In the genomic region with DNA sequence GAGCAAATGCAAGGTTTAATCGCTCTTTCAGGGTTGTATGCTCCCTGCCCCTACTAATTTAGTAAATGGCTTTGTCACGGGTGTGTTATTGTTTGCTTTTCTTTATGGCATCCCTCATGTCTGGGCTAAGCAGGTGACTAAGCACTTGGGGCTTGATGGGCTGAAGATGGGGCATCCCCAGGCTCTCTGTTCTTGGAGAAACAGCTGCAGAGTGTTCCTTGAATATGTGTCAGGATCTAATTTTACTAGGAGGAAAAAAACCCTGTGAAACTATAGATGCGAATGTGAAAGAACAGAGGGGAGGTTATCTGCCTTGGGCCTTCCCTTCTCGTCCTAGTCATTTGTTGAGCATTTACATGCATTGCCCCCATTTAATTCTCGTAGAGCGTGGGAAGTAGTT, we compare ENCODE assay signal across 17 cellular contexts.
A peak's percentile ranks its signal among the peaks of the same experiment; 100 is the strongest.
DNase-seq lines count a peak whose midpoint lies in the region; ATAC-seq, FAIRE-seq and TF ChIP-seq lines count a peak whose summit lies in the region.
"Had no signal": no experiment of that assay in that cellular context is flagged by ENCODE, and none has a peak within 500 bp of the region (broad histone marks: within the 10 kb centered on the region; RNA-seq: fewer than 3 reads in every experiment).

No MANE protein-coding gene starts in this region.

- RAD21 ChIA-PET in GM12878 (lab: Charles Lee; ENCODE audit: unreplicated experiment) = interaction anchor here (0.7 kb wide), 1 partner anchor 86 kb away, joined by 3 read pairs; no protein-coding TSS in a partner anchor

- H3K4me2 ChIP-seq in GM12878 (ENCODE audit: control insufficient read depth, insufficient read depth) = no peak overlapping the region
- H3K4me2 ChIP-seq: BLaER1 treated with 17β-estradiol and CSF1 and Interleukin-3, amounts not matched to agents 10 nM and 100 nM had no signal

- peaks cover 31 to 41% of the 10 kb centered on the region in 2 donors for H3K4me1 Mint-ChIP-seq in natural killer cell treated with Interleukin-12 subunit alpha and Interleukin-12 subunit beta and Interleukin-15 and Interleukin-18, amount 100 ng/mL, for 72 hours (ENCODE audit: low read depth in 2 of 2)
- peaks cover 25 to 39% of the 10 kb centered on the region in 2 donors for H3K4me1 Mint-ChIP-seq in natural killer cell

- no peak overlapping the region for H3K9ac ChIP-seq in GM12878 (ENCODE audit: control insufficient read depth, insufficient read depth, low read length)
- H3K9ac ChIP-seq: BLaER1 treated with 17β-estradiol and CSF1 and Interleukin-3, amounts not matched to agents 10 nM and 100 nM had no signal

- DNase-seq in DMS153 (lab: John Stamatoyannopoulos, UW) (peak; percentile 21), DMS153 treated with DMSO at 0.1 percent for 48 hours (lab: John Stamatoyannopoulos, UW; ENCODE audit: unreplicated experiment) (no peak), natural killer cell (no peak), GM12878 (ENCODE audit: low read depth, low spot score) (no peak), nucleus accumbens (lab: John Stamatoyannopoulos, UW) (no peak)
- DNase-seq in natural killer cell treated with Interleukin-12 subunit alpha and Interleukin-12 subunit beta and Interleukin-15 and Interleukin-18, amount 100 ng/mL, for 72 hours (ENCODE audit: low spot score) = peak; percentile 51
- peak; percentile 27 for DNase-seq in stimulated activated naive CD8-positive, alpha-beta T cell treated with anti-CD3 and anti-CD28 coated beads, Interleukin-15, Interleukin-2, amounts not matched to agents 100 U/mL and 50 U/mL, for 24 hours
- DNase-seq: DMS79 treated with DMSO at 0.1 percent for 48 hours, NCI-H2029 treated with DMSO at 0.1 percent for 48 hours, Peyer's patch, tibial artery had no signal

- no TSS peak for BruUV-seq in GM12878 (replicated peaks; lab: Mats Ljungman, UMichigan)

- SMC1A ChIA-PET in GM12878 (lab: Charles Lee; ENCODE audit: uncharacterized antibody, unreplicated experiment) = interaction anchor here (1.1 kb wide), 1 partner anchor 53 kb away, joined by 3 read pairs; no protein-coding TSS in a partner anchor

- H3K9me3 ChIP-seq in GM12878 (replicated peaks; ENCODE audit: control insufficient read depth, insufficient read depth, low read length) = no peaks in the 10 kb centered on the region
- no peaks in the 10 kb centered on the region for H3K9me3 ChIP-seq in gastroesophageal sphincter
- H3K9me3 ChIP-seq: Peyer's patch, tibial artery had no signal

- no peak for TF ChIP-seq EP300 in GM12878 (IDR thresholded peaks at IDR 0.05; ENCODE audit: borderline replicate concordance in 1 of 2, control insufficient read depth in 1 of 2, low read depth in 2 of 2, low read length in 2 of 2)
- no peak for TF ChIP-seq EP300 in gastroesophageal sphincter (IDR thresholded peaks at IDR 0.05)

- intact Hi-C loops in natural killer cell (cut with micrococcal nuclease) (no loop called here), GM12878 (cut with micrococcal nuclease; ENCODE audit: unreplicated experiment) (no loop called here)

- H3K27ac ChIP-seq in GM12878 (ENCODE audit: control insufficient read depth, insufficient read depth) = no peak overlapping the region
- no peak overlapping the region for H3K27ac ChIP-seq in gastroesophageal sphincter
- H3K27ac ChIP-seq: 22Rv1; BLaER1 treated with 17β-estradiol and CSF1 and Interleukin-3, amounts not matched to agents 10 nM and 100 nM; Peyer's patch; tibial artery; VCaP had no signal

- no peak overlapping the region for H3K4me3 Mint-ChIP-seq in natural killer cell treated with Interleukin-12 subunit alpha and Interleukin-12 subunit beta and Interleukin-15 and Interleukin-18, amount 100 ng/mL, for 72 hours
- no peak overlapping the region for H3K4me3 Mint-ChIP-seq in natural killer cell

- no peak overlapping the region for H3K4me3 ChIP-seq in GM12878
- H3K4me3 ChIP-seq in gastroesophageal sphincter = no peak overlapping the region
- H3K4me3 ChIP-seq: BLaER1 treated with 17β-estradiol and CSF1 and Interleukin-3, amounts not matched to agents 10 nM and 100 nM; lung; Peyer's patch; tibial artery had no signal

- H3K27me3 ChIP-seq in GM12878 (replicated peaks in 1 of 2; ENCODE audit: control insufficient read depth in 2 of 2, insufficient read depth in 2 of 2, low read length in 1 of 2) (peaks cover 0 to 2% of the 10 kb centered on the region in 2 experiments; a peak in 3 of 4 replicates), gastroesophageal sphincter (peaks cover 1% of the 10 kb centered on the region)
- H3K27me3 ChIP-seq: BLaER1 treated with 17β-estradiol and CSF1 and Interleukin-3, amounts not matched to agents 10 nM and 100 nM; Peyer's patch had no signal

- no peak for FAIRE-seq in GM12878 (lab: Jason Lieb, UNC)
- FAIRE-seq: HepG2 had no signal

- H2AFZ ChIP-seq in GM12878 (ENCODE audit: control insufficient read depth, low read depth, low read length) = no peak overlapping the region

- no peak for TF ChIP-seq RAD21 in GM12878 (IDR thresholded peaks at IDR 0.05; ENCODE audit: insufficient read depth, low read depth, low read length)

- no peaks in the 10 kb centered on the region for H3K36me3 Mint-ChIP-seq in natural killer cell treated with Interleukin-12 subunit alpha and Interleukin-12 subunit beta and Interleukin-15 and Interleukin-18, amount 100 ng/mL, for 72 hours
- no peaks in the 10 kb centered on the region for H3K36me3 Mint-ChIP-seq in natural killer cell

- H3K36me3 ChIP-seq in GM12878 (ENCODE audit: control insufficient read depth in 2 of 2, insufficient read depth in 2 of 2, low read length in 1 of 2) (no peaks in the 10 kb centered on the region), gastroesophageal sphincter (no peaks in the 10 kb centered on the region)
- H3K36me3 ChIP-seq: BLaER1 treated with 17β-estradiol and CSF1 and Interleukin-3, amounts not matched to agents 10 nM and 100 nM; Peyer's patch; tibial artery had no signal

- POLR2A ChIA-PET in GM12878 (lab: Charles Lee) = interaction anchor here (0.6 kb wide), 1 partner anchor 86 kb away, joined by 3 read pairs; no protein-coding TSS in a partner anchor

- TF ChIP-seq POLR2A in GM12878 (IDR thresholded peaks at IDR 0.05; ENCODE audit: low read depth, low read length) (no peak), gastroesophageal sphincter (IDR thresholded peaks at IDR 0.05) (no peak)

- TF ChIP-seq CTCF in natural killer cell (IDR thresholded peaks at IDR 0.05) (no peak), GM12878 (IDR thresholded peaks at IDR 0.05 in 2 of 3, conservative IDR thresholded peaks at IDR 0.05 in 1 of 3; ENCODE audit: control insufficient read depth in 2 of 3, extremely low read depth in 1 of 3, insufficient read depth in 1 of 3, low read depth in 3 of 3, low read length in 3 of 3) (no peak), gastroesophageal sphincter (IDR thresholded peaks at IDR 0.05) (no peak)

- H3K27me3 Mint-ChIP-seq in natural killer cell treated with Interleukin-12 subunit alpha and Interleukin-12 subunit beta and Interleukin-15 and Interleukin-18, amount 100 ng/mL, for 72 hours = peaks cover 0 to 3% of the 10 kb centered on the region in 2 donors
- peaks cover 0 to 7% of the 10 kb centered on the region in 2 donors for H3K27me3 Mint-ChIP-seq in natural killer cell (ENCODE audit: low read depth in 2 of 2)

- H3K79me2 ChIP-seq in GM12878 (ENCODE audit: control insufficient read depth, insufficient read depth, low read length) = no peaks in the 10 kb centered on the region

- WGBS in GM12878 (ENCODE audit: insufficient coverage, insufficient replicate concordance, low lambda C conversion rate, missing lambda C conversion rate) = 28% methylated on average over 6 of the region's 6 CpGs
- 69 to 83% methylated on average over 5 to 6 of the region's 6 CpGs for WGBS in gastroesophageal sphincter (ENCODE audit: low coverage in 1 of 2), 2 donors

- no peaks in the 10 kb centered on the region for H3K9me3 Mint-ChIP-seq in natural killer cell treated with Interleukin-12 subunit alpha and Interleukin-12 subunit beta and Interleukin-15 and Interleukin-18, amount 100 ng/mL, for 72 hours
- H3K9me3 Mint-ChIP-seq in natural killer cell = no peaks in the 10 kb centered on the region

- H4K20me1 ChIP-seq in GM12878 (ENCODE audit: control insufficient read depth, insufficient read depth) = no peaks in the 10 kb centered on the region
- H4K20me1 ChIP-seq: BLaER1 treated with 17β-estradiol and CSF1 and Interleukin-3, amounts not matched to agents 10 nM and 100 nM had no signal

- CTCF ChIA-PET in GM12878 (lab: Yijun Ruan, JAX) = interaction anchor here (2.0 to 2.1 kb wide), 2 partner anchors 21 to 51 kb away, joined by 5 to 11 read pairs; no protein-coding TSS in a partner anchor

- no peak overlapping the region for H3K27ac Mint-ChIP-seq in natural killer cell treated with Interleukin-12 subunit alpha and Interleukin-12 subunit beta and Interleukin-15 and Interleukin-18, amount 100 ng/mL, for 72 hours
- no peak overlapping the region for H3K27ac Mint-ChIP-seq in natural killer cell

- in situ Hi-C loops in GM12878 (cut with MboI) = no loop called here

- ATAC-seq in natural killer cell treated with Interleukin-12 subunit alpha and Interleukin-12 subunit beta and Interleukin-15 and Interleukin-18, amount 100 ng/mL, for 72 hours = no peak
- no peak for ATAC-seq in natural killer cell
- ATAC-seq in GM12878 = no peak
- ATAC-seq in stimulated activated naive CD8-positive, alpha-beta T cell treated with anti-CD3 and anti-CD28 coated beads, Interleukin-15, Interleukin-2, amounts not matched to agents 100 U/mL and 50 U/mL, for 24 hours = peak; percentile 30
- ATAC-seq in gastroesophageal sphincter = no peak
- ATAC-seq: HepG2 had no signal

- H3K4me1 ChIP-seq in GM12878 (ENCODE audit: control insufficient read depth, insufficient read depth, low read length) = peaks cover 33% of the 10 kb centered on the region
- peaks cover 0 to 12% (median 9%) of the 10 kb centered on the region in 3 donors for H3K4me1 ChIP-seq in gastroesophageal sphincter

TF ChIP-seq in GM12878, 131 proteins besides CTCF, POLR2A, EP300 and RAD21 (continues in another document):
- TF ChIP-seq KAT2A (conservative IDR thresholded peaks at IDR 0.05; ENCODE audit: control insufficient read depth, low read depth, low read length) (no peak), NFIC (IDR thresholded peaks at IDR 0.05; ENCODE audit: low read depth, low read length) (peak; percentile 62; the same call in 1 of the 2 replicates), IKZF1 (conservative IDR thresholded peaks at IDR 0.05) (0 out of 2 replicates have a peak, but pooled peaks have one; percentile 15), JUNB (IDR thresholded peaks at IDR 0.05) (0 out of 2 replicates have a peak, but pooled peaks have one; percentile 9), MEF2A (IDR thresholded peaks at IDR 0.05; ENCODE audit: insufficient read depth, low read depth, low read length) (0 out of 2 replicates have a peak, but pooled peaks have one; percentile 39), TBL1XR1 (IDR thresholded peaks at IDR 0.05; ENCODE audit: low read depth, low read length) (no peak)

Comparison
In these comparisons a context has a peak if more than half of its experiments do, and no peak if none do; other contexts are left out.
1. DNase-seq: peak in DMS153 (single experiment), natural killer cell treated with Interleukin-12 subunit alpha and Interleukin-12 subunit beta and Interleukin-15 and Interleukin-18, amount 100 ng/mL, for 72 hours (single experiment) and stimulated activated naive CD8-positive, alpha-beta T cell treated with anti-CD3 and anti-CD28 coated beads, Interleukin-15, Interleukin-2, amounts not matched to agents 100 U/mL and 50 U/mL, for 24 hours (single experiment); none in DMS153 treated with DMSO at 0.1 percent for 48 hours (single experiment), natural killer cell (single experiment), GM12878 (single experiment) and nucleus accumbens (0 of 56).